In genomic region chr5:1875843-1876671, GRCh38 we compare ENCODE assay signal across 17 cellular contexts. TPM values are rescaled to one million over a fixed set of nuclear protein-coding genes. Genes with fewer than 3 reads are reported as not detected.
DNase-seq lines count a peak whose midpoint lies in the region; ATAC-seq, FAIRE-seq and TF ChIP-seq lines count a peak whose summit lies in the region.
"Had no signal": no experiment of that assay in that cellular context is flagged by ENCODE, and none has a peak within 500 bp of the region (broad histone marks: within the 10 kb centered on the region; RNA-seq: fewer than 3 reads in every experiment).

No MANE protein-coding gene starts in this region.

- no peaks in the 10 kb centered on the region for H4K20me1 ChIP-seq in GM12878 (ENCODE audit: control insufficient read depth, insufficient read depth)

- WGBS in GM12878 (ENCODE audit: insufficient coverage, insufficient replicate concordance, low lambda C conversion rate, missing lambda C conversion rate), result 13% methylated on average over 60 of the region's 62 CpGs

- intact Hi-C loops in GM12878 (cut with micrococcal nuclease; ENCODE audit: unreplicated experiment) (no loop called here), dorsolateral prefrontal cortex (cut with DNase I) (no loop called here)

- H3K36me3 ChIP-seq in ACC112 (ENCODE audit: insufficient read depth, low read length) (0 out of 2 replicates have a peak, but pooled peaks cover 4% of the 10 kb centered on the region), ES-I3 (ENCODE audit: insufficient read depth, low read length) (no peaks in the 10 kb centered on the region), GM12878 (ENCODE audit: control insufficient read depth in 2 of 2, insufficient read depth in 2 of 2, low read length in 1 of 2) (no peaks in the 10 kb centered on the region)
- H3K36me3 ChIP-seq: BE2C, prostate gland had no signal

- no peaks in the 10 kb centered on the region for H3K9me3 ChIP-seq in ES-I3 (ENCODE audit: control insufficient read depth, insufficient read depth, low read length)
- H3K9me3 ChIP-seq in GM12878 (replicated peaks; ENCODE audit: control insufficient read depth, insufficient read depth, low read length), result no peaks in the 10 kb centered on the region; the same call in 2 of the 3 replicates
- H3K9me3 ChIP-seq: BE2C, heart left ventricle, prostate gland had no signal

- peak overlapping the region; percentile 34 for H3K9ac ChIP-seq in ES-I3 (ENCODE audit: low read depth, low read length)
- H3K9ac ChIP-seq in GM12878 (ENCODE audit: control insufficient read depth, insufficient read depth, low read length), result no peak overlapping the region

- TF ChIP-seq EP300 in GM12878 (IDR thresholded peaks at IDR 0.05; ENCODE audit: borderline replicate concordance in 1 of 2, control insufficient read depth in 1 of 2, low read depth in 2 of 2, low read length in 2 of 2), result no peak

- SMC1A ChIA-PET in GM12878 (lab: Charles Lee; ENCODE audit: uncharacterized antibody, unreplicated experiment), result no interaction called here

- H3K4me3 ChIP-seq in ACC112 (ENCODE audit: low read depth, low read length) (peak overlapping the region; percentile 24), GM12878 (no peak overlapping the region), dorsolateral prefrontal cortex (peak overlapping the region in 28 of 59 donors; percentile 1 to 60 (median 23))
- H3K4me3 ChIP-seq: heart left ventricle, prostate gland had no signal

- H3K4me3 Mint-ChIP-seq in naive B cell, result peak overlapping the region in 7 of 8 donors; percentile 65 to 83 (median 76)
- H3K4me3 Mint-ChIP-seq: activated CD8-positive, alpha-beta memory T cell treated with anti-CD3 and anti-CD28 coated beads, Interleukin-2, amount 10 ng/mL, durations not matched to agents 7 days and 5 days had no signal

- no peak for TF ChIP-seq RAD21 in GM12878 (IDR thresholded peaks at IDR 0.05; ENCODE audit: insufficient read depth, low read depth, low read length)

- H3K79me2 ChIP-seq in ACC112 (ENCODE audit: control insufficient read depth, insufficient read depth, low read length, unreplicated experiment), result no peaks in the 10 kb centered on the region
- no peaks in the 10 kb centered on the region for H3K79me2 ChIP-seq in GM12878 (ENCODE audit: control insufficient read depth, insufficient read depth, low read length)

- H3K36me3 Mint-ChIP-seq in naive B cell, result peaks cover 0 to 23% of the 10 kb centered on the region in 2 donors
- H3K36me3 Mint-ChIP-seq: activated CD8-positive, alpha-beta memory T cell treated with anti-CD3 and anti-CD28 coated beads, Interleukin-2, amount 10 ng/mL, durations not matched to agents 7 days and 5 days had no signal

- in situ Hi-C loops in GM12878 (cut with MboI), result no loop called here

- FAIRE-seq in GM12878 (lab: Jason Lieb, UNC) (no peak), HTR-8/SVneo (lab: Jason Lieb, UNC) (no peak)

- H3K27me3 ChIP-seq in ACC112 (ENCODE audit: insufficient read depth, low read length) (peaks cover 92% of the 10 kb centered on the region), GM12878 (replicated peaks in 1 of 2; ENCODE audit: control insufficient read depth in 2 of 2, insufficient read depth in 2 of 2, low read length in 1 of 2) (peaks cover 7 to 23% of the 10 kb centered on the region in 2 experiments), dorsolateral prefrontal cortex (peaks cover 22 to 93% (median 81%) of the 10 kb centered on the region in 45 donors)

- ATAC-seq in GM12878 (no peak), naive B cell (ENCODE audit: low read depth in 2 of 2) (no peak)
- ATAC-seq: activated CD8-positive, alpha-beta memory T cell treated with anti-CD3 and anti-CD28 coated beads, Interleukin-2, amount 10 ng/mL, durations not matched to agents 7 days and 5 days; heart left ventricle; left ventricle myocardium superior had no signal

- H3K4me1 Mint-ChIP-seq in naive B cell, result peaks cover 16 to 36% (median 32%) of the 10 kb centered on the region in 3 donors

- H3K27ac Mint-ChIP-seq in naive B cell, result peak overlapping the region in 2 of 6 donors; percentile 74 to 80
- H3K27ac Mint-ChIP-seq: activated CD8-positive, alpha-beta memory T cell treated with anti-CD3 and anti-CD28 coated beads, Interleukin-2, amount 10 ng/mL, durations not matched to agents 7 days and 5 days had no signal

- peaks cover 0 to 14% (median 2%) of the 10 kb centered on the region in 7 donors for H3K9me3 Mint-ChIP-seq in naive B cell

- no peak for TF ChIP-seq CTCF in GM12878 (IDR thresholded peaks at IDR 0.05 in 2 of 3, conservative IDR thresholded peaks at IDR 0.05 in 1 of 3; ENCODE audit: control insufficient read depth in 2 of 3, extremely low read depth in 1 of 3, insufficient read depth in 1 of 3, low read depth in 3 of 3, low read length in 3 of 3)
- TF ChIP-seq CTCF in dorsolateral prefrontal cortex (IDR thresholded peaks at IDR 0.05 in 54 of 56, conservative IDR thresholded peaks at IDR 0.05 in 2 of 56; ENCODE audit: low read depth in 1 of 56, partially characterized antibody in 56 of 56), result no peak

- H3K4me1 ChIP-seq in ACC112 (ENCODE audit: control insufficient read depth, insufficient read depth, low read length, unreplicated experiment) (peaks cover 5% of the 10 kb centered on the region), ES-I3 (ENCODE audit: insufficient read depth, low read length) (peaks cover 3% of the 10 kb centered on the region; the same call in 1 of the 2 replicates), GM12878 (ENCODE audit: control insufficient read depth, insufficient read depth, low read length) (no peaks in the 10 kb centered on the region)
- H3K4me1 ChIP-seq: BE2C, prostate gland had no signal

- RAD21 ChIA-PET in GM12878 (lab: Charles Lee; ENCODE audit: unreplicated experiment), result no interaction called here

- no peak overlapping the region for H3K4me2 ChIP-seq in GM12878 (ENCODE audit: control insufficient read depth, insufficient read depth)

- no peak for TF ChIP-seq POLR2A in GM12878 (IDR thresholded peaks at IDR 0.05; ENCODE audit: low read depth, low read length)

- H3K27ac ChIP-seq in ACC112 (ENCODE audit: low read depth, low read length) (no peak overlapping the region), GM12878 (ENCODE audit: control insufficient read depth, insufficient read depth) (no peak overlapping the region), dorsolateral prefrontal cortex (no peak overlapping the region)
- H3K27ac ChIP-seq: heart left ventricle, prostate gland, RWPE1 had no signal

- H2AFZ ChIP-seq in ACC112 (ENCODE audit: low read length, unreplicated experiment) (no peak overlapping the region), GM12878 (ENCODE audit: control insufficient read depth, low read depth, low read length) (no peak overlapping the region)

- CTCF ChIA-PET in GM12878 (lab: Yijun Ruan, JAX), result no interaction called here

- POLR2A ChIA-PET in GM12878 (lab: Charles Lee), result no interaction called here

- no TSS peak for BruUV-seq in GM12878 (replicated peaks; lab: Mats Ljungman, UMichigan)

- H3K27me3 Mint-ChIP-seq in naive B cell, result peaks cover 28 to 63% (median 61%) of the 10 kb centered on the region in 3 donors

- DNase-seq in GM12878 (ENCODE audit: low read depth, low spot score), result no peak
- DNase-seq in naive B cell, result no peak
- no peak for DNase-seq in SHP77 treated with DMSO at 0.1 percent for 48 hours (lab: John Stamatoyannopoulos, UW)
- no peak for DNase-seq in NCI-H345 (lab: John Stamatoyannopoulos, UW)
- DNase-seq in dorsolateral prefrontal cortex, result no peak
- DNase-seq in HTR-8/SVneo (ENCODE audit: insufficient read length, low spot score), result no peak
- DNase-seq: activated CD8-positive, alpha-beta memory T cell treated with anti-CD3 and anti-CD28 coated beads, Interleukin-2, amount 10 ng/mL, durations not matched to agents 7 days and 5 days; BE2C; heart left ventricle; left ventricle myocardium superior; MM.1S; NCI-H510A; stimulated activated CD4-positive, alpha-beta T cell treated with anti-CD3 and anti-CD28 coated beads, Interleukin-4, amount 100 ng/mL, for 24 hours had no signal

TF ChIP-seq in GM12878, 131 proteins besides CTCF, POLR2A, EP300 and RAD21 (continues in another document):
- TF ChIP-seq, protein P1, sequence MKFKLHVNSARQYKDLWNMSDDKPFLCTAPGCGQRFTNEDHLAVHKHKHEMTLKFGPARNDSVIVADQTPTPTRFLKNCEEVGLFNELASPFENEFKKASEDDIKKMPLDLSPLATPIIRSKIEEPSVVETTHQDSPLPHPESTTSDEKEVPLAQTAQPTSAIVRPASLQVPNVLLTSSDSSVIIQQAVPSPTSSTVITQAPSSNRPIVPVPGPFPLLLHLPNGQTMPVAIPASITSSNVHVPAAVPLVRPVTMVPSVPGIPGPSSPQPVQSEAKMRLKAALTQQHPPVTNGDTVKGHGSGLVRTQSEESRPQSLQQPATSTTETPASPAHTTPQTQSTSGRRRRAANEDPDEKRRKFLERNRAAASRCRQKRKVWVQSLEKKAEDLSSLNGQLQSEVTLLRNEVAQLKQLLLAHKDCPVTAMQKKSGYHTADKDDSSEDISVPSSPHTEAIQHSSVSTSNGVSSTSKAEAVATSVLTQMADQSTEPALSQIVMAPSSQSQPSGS (IDR thresholded peaks at IDR 0.05; ENCODE audit: low read length), result no peak
- no peak for TF ChIP-seq MYC (IDR thresholded peaks at IDR 0.05; ENCODE audit: insufficient read depth, insufficient read length, insufficient replicate concordance, low read length, severe bottlenecking)
- TF ChIP-seq GATAD2B (conservative IDR thresholded peaks at IDR 0.05; ENCODE audit: low read depth), result no peak
- no peak for TF ChIP-seq PAX5 (IDR thresholded peaks at IDR 0.05; ENCODE audit: borderline replicate concordance, low read depth, low read length)
- peak; percentile 60 for TF ChIP-seq SUZ12 (IDR thresholded peaks at IDR 0.05; ENCODE audit: unreplicated experiment)

RNA-seq across cellular contexts. Expression of gene IRX4, which starts 6.7 kb away (rescaled TPM):
- total RNA-seq in GM12878 (2013; cell fraction: nucleolus; rRNA removed), result not detected in 2 replicates
- total RNA-seq in GM12878 (2014; rRNA removed) (not detected in 2 replicates), GM12878 (2014; rRNA removed; fragmentation: Illumina TruSeq; extraction: Trizol) (not detected in 2 replicates), GM12878 (2021) (not detected in 2 replicates), dorsolateral prefrontal cortex (not detected)
- not detected for polyA plus RNA-seq in GM12878 (2011; ENCODE audit: low read depth)
- polyA plus RNA-seq in GM12878 (2011; rRNA removed) (not detected in 2 replicates), GM12878 (2014; fragmentation: Illumina TruSeq; extraction: Trizol) (not detected in 2 replicates), GM12878 (2014; fragmentation: Nextera tagmentation; extraction: Ambion mirVana) (not detected), GM12878 (2014; rRNA removed) (not detected in 2 replicates), GM12878 (2016; fragmentation: Nextera tagmentation; extraction: Ambion mirVana) (not detected), naive B cell (ENCODE audit: low read depth in 6 of 6) (not detected)
- polyA plus RNA-seq in GM12878 (2011; cell fraction: cytosol; rRNA removed), result not detected in 2 replicates
- polyA plus RNA-seq in GM12878 (2011; cell fraction: nucleus; rRNA removed), result not detected in 2 replicates
- polyA plus RNA-seq in GM12878 (2012), result 0.10 TPM in 1 of 2 replicates, not detected in the other
- polyA minus RNA-seq in GM12878 (2011; rRNA and poly(A)+ RNA removed), result not detected in 2 replicates
- not detected in 2 replicates for polyA minus RNA-seq in GM12878 (2011; cell fraction: cytosol; rRNA and poly(A)+ RNA removed)
- not detected in 2 replicates for polyA minus RNA-seq in GM12878 (2011; cell fraction: nucleus; rRNA and poly(A)+ RNA removed)
- total RNA-seq: activated CD8-positive, alpha-beta memory T cell treated with anti-CD3 and anti-CD28 coated beads, Interleukin-2, amount 10 ng/mL, durations not matched to agents 7 days and 5 days had no signal
